ENCODE assay signal across 1 cellular context in genomic region chr2:112642961-112643360, GRCh38.
TF ChIP-seq lines count a peak whose summit lies in the region.

No MANE protein-coding gene starts in this region.

TF ChIP-seq in H1, 55 proteins besides CTCF, POLR2A, EP300 and RAD21:
- TF ChIP-seq TCF12 (IDR thresholded peaks at IDR 0.05; ENCODE audit: low read depth, low read length) (no peak), BACH1 (IDR thresholded peaks at IDR 0.05; ENCODE audit: low read length) (no peak), SIRT6 (IDR thresholded peaks at IDR 0.05; ENCODE audit: low read length) (no peak)
